Comparison of ENCODE assay signal across 15 cellular contexts in the genomic region with DNA sequence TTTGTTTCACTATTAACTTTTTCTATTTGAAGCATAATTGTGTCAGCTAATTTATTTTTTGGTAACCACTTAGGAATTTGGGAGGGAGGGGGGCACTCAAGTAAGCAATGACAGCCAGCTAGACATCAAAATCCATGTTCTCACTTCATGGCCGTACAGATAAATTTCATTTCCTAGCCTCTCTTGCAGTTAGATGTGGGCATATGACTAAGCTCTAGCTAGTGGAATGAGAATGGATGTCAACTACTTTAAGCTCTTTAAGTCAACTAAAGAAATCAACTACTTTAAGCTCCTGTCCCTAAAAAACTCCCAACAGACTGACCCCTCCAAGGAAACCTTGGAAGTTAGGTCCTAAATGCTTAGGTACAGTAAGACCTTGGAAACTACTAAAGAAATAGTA.
DNase-seq lines count a peak whose midpoint lies in the region; ATAC-seq and TF ChIP-seq lines count a peak whose summit lies in the region.
"Had no signal": no experiment of that assay in that cellular context is flagged by ENCODE, and none has a peak within 500 bp of the region (broad histone marks: within the 10 kb centered on the region; RNA-seq: fewer than 3 reads in every experiment).

No MANE protein-coding gene starts in this region.

- H3K79me2 ChIP-seq in SK-N-SH (ENCODE audit: insufficient read depth): peaks cover 6% of the 10 kb centered on the region

- intact Hi-C loops in prostate gland (cut with DNase I): no loop called here

- ATAC-seq in SK-N-SH treated with all-trans-retinoic acid at 6 μM for 48 hours (no peak), T-cell (replicated peaks in 1 of 4) (peak in 1 of 4 experiments; percentile 36), naive B cell (ENCODE audit: low read depth in 2 of 2) (no peak), GM18870 (IDR thresholded peaks at IDR 0.05; ENCODE audit: unreplicated experiment) (no peak), HG02571 (IDR thresholded peaks at IDR 0.05; ENCODE audit: unreplicated experiment) (no peak)
- ATAC-seq: left lobe of liver had no signal

- H4K20me1 ChIP-seq in SK-N-SH (ENCODE audit: insufficient read depth): no peaks in the 10 kb centered on the region

- H3K9me2 ChIP-seq in SK-N-SH: no peaks in the 10 kb centered on the region

- H3K9ac ChIP-seq in SK-N-SH: no peak overlapping the region

- 83% methylated on average over 1 of the region's 1 CpG for WGBS in SK-N-SH (ENCODE audit: low lambda C conversion rate)
- WGBS in prostate gland: 77% methylated on average over 1 of the region's 1 CpG

- H3K4me3 ChIP-seq in SK-N-SH (ENCODE audit: low read depth in 2 of 2, low read length in 1 of 2): no peak overlapping the region
- H3K4me3 ChIP-seq in CD8-positive, alpha-beta memory T cell (ENCODE audit: low read length): no peak overlapping the region
- H3K4me3 ChIP-seq in prostate gland: no peak overlapping the region
- H3K4me3 ChIP-seq: thoracic aorta had no signal

- peaks cover under 1% of the 10 kb centered on the region; the same call in 1 of the 2 replicates for H3K9me3 ChIP-seq in SK-N-SH
- H3K9me3 ChIP-seq in CD8-positive, alpha-beta memory T cell (ENCODE audit: low read length): no peaks in the 10 kb centered on the region
- no peaks in the 10 kb centered on the region for H3K9me3 ChIP-seq in prostate gland
- H3K9me3 ChIP-seq: thoracic aorta had no signal

- no peaks in the 10 kb centered on the region for H3K9me3 Mint-ChIP-seq in CD8-positive, alpha-beta memory T cell
- H3K9me3 Mint-ChIP-seq in T-cell: no peaks in the 10 kb centered on the region
- no peaks in the 10 kb centered on the region for H3K9me3 Mint-ChIP-seq in naive B cell
- H3K9me3 Mint-ChIP-seq: T-helper 1 cell treated with Interleukin-12 subunit alpha and Interleukin-12 subunit beta and Interleukin-4 antibody, amounts not matched to agents 30 μg/mL and 1 μg/mL, for 36 hours had no signal

- H3K4me1 ChIP-seq in SK-N-SH (ENCODE audit: control insufficient read depth in 1 of 2, insufficient read depth in 2 of 2, low read depth in 1 of 2, low read length in 1 of 2): peaks cover 0 to 15% of the 10 kb centered on the region in 2 experiments; a peak in 1 of 4 replicates
- H3K4me1 ChIP-seq in CD8-positive, alpha-beta memory T cell (ENCODE audit: insufficient read depth, low read length): peaks cover 20% of the 10 kb centered on the region
- H3K4me1 ChIP-seq in prostate gland (replicated peaks): no peaks in the 10 kb centered on the region

- H3K4me1 Mint-ChIP-seq in CD8-positive, alpha-beta memory T cell: peaks cover 53 to 73% (median 69%) of the 10 kb centered on the region in 3 donors
- H3K4me1 Mint-ChIP-seq in T-cell (peaks cover 34 to 62% (median 50%) of the 10 kb centered on the region in 3 donors), naive B cell (peaks cover 47 to 81% (median 63%) of the 10 kb centered on the region in 3 donors)

- H3K27ac ChIP-seq in SK-N-SH (ENCODE audit: low read depth in 2 of 2, low read length in 1 of 2) (no peak overlapping the region), prostate gland (no peak overlapping the region)
- no peak overlapping the region for H3K27ac ChIP-seq in CD8-positive, alpha-beta memory T cell (ENCODE audit: low read depth, low read length)
- H3K27ac ChIP-seq: brain microvascular endothelial cell had no signal

- no peaks in the 10 kb centered on the region for H3K27me3 Mint-ChIP-seq in CD8-positive, alpha-beta memory T cell
- H3K27me3 Mint-ChIP-seq in T-cell: no peaks in the 10 kb centered on the region
- H3K27me3 Mint-ChIP-seq in naive B cell: no peaks in the 10 kb centered on the region

- no peak for TF ChIP-seq EP300 in SK-N-SH (IDR thresholded peaks at IDR 0.05; ENCODE audit: borderline replicate concordance in 1 of 2, low read depth in 1 of 2, low read length in 1 of 2)

- H3K27ac Mint-ChIP-seq in CD8-positive, alpha-beta memory T cell: peak overlapping the region in 7 of 8 donors; percentile 32 to 91 (median 69)
- H3K27ac Mint-ChIP-seq in T-cell: peak overlapping the region; percentile 95 to 97
- H3K27ac Mint-ChIP-seq in naive B cell: peak overlapping the region; percentile 62 to 96 (median 92)

- TF ChIP-seq RAD21 in SK-N-SH (IDR thresholded peaks at IDR 0.05; ENCODE audit: low read length): no peak

- DNase-seq in SK-N-SH: no peak
- DNase-seq in CD8-positive, alpha-beta memory T cell: no peak
- no peak for DNase-seq in T-cell
- no peak for DNase-seq in naive B cell
- no peak for DNase-seq in prostate gland (ENCODE audit: low spot score)
- DNase-seq: activated effector memory CD4-positive, alpha-beta T cell treated with Interleukin-2 at 50 U/mL for 16 hours; brain microvascular endothelial cell; NCI-H1694 treated with DMSO at 0.1 percent for 48 hours; NCI-H510A treated with DMSO at 0.1 percent for 48 hours had no signal

- H3K36me3 Mint-ChIP-seq in CD8-positive, alpha-beta memory T cell: peaks cover 0 to 7% (median 4%) of the 10 kb centered on the region in 3 donors
- H3K36me3 Mint-ChIP-seq in T-cell (peaks cover 4% of the 10 kb centered on the region), naive B cell (no peaks in the 10 kb centered on the region)

- H2AFZ ChIP-seq in SK-N-SH (ENCODE audit: low read depth): no peak overlapping the region

- H3K4me3 Mint-ChIP-seq in CD8-positive, alpha-beta memory T cell: peak overlapping the region in 5 of 7 donors; percentile 33 to 73 (median 45)
- peak overlapping the region in 2 of 3 donors; percentile 7 to 54 for H3K4me3 Mint-ChIP-seq in T-cell
- H3K4me3 Mint-ChIP-seq in naive B cell: peak overlapping the region; percentile 36 to 93 (median 74)

- CTCF ChIA-PET in SK-N-SH (lab: Yijun Ruan, JAX) (no interaction called here), T-cell (lab: Charles Lee) (interaction anchor here in 1 of 2 donors (1.0 to 1.8 kb wide), 3 partner anchors 17 to 110 kb away, joined by 3 to 8 read pairs (median 4); a partner anchor contains a TSS)
- CTCF ChIA-PET in CD8-positive, alpha-beta memory T cell (lab: Charles Lee): interaction anchor here (1.0 to 2.0 kb wide), 4 partner anchors 18 to 110 kb away, joined by 3 to 6 read pairs (median 5); a partner anchor contains a TSS

- H3K36me3 ChIP-seq in SK-N-SH (replicated peaks in 1 of 2; ENCODE audit: control insufficient read depth in 1 of 2, insufficient read depth in 2 of 2, low read length in 1 of 2) (peaks cover 0 to 2% of the 10 kb centered on the region in 2 experiments), prostate gland (no peaks in the 10 kb centered on the region)
- H3K36me3 ChIP-seq in CD8-positive, alpha-beta memory T cell (ENCODE audit: insufficient read depth, low read length): no peaks in the 10 kb centered on the region
- H3K36me3 ChIP-seq: brain microvascular endothelial cell, thoracic aorta had no signal

- H3F3A ChIP-seq in SK-N-SH (replicated peaks; ENCODE audit: insufficient read depth): peaks cover 24% of the 10 kb centered on the region

- TF ChIP-seq CTCF in SK-N-SH (IDR thresholded peaks at IDR 0.05) (no peak), prostate gland (IDR thresholded peaks at IDR 0.05) (no peak)

- H3K27me3 ChIP-seq in SK-N-SH (ENCODE audit: insufficient read depth) (no peaks in the 10 kb centered on the region), prostate gland (replicated peaks; ENCODE audit: insufficient read depth) (no peaks in the 10 kb centered on the region)
- H3K27me3 ChIP-seq in CD8-positive, alpha-beta memory T cell (ENCODE audit: insufficient read depth, low read length, poor library complexity, severe bottlenecking): no peaks in the 10 kb centered on the region
- H3K27me3 ChIP-seq: brain microvascular endothelial cell had no signal

- POLR2A ChIA-PET in SK-N-SH (lab: Yijun Ruan, JAX) (no interaction called here), T-cell (lab: Charles Lee) (interaction anchor here (0.7 to 0.9 kb wide), 3 partner anchors 12 to 175 kb away, joined by 3 to 10 read pairs (median 3); no protein-coding TSS in a partner anchor)
- POLR2A ChIA-PET in CD8-positive, alpha-beta memory T cell (lab: Charles Lee): interaction anchor here (0.7 to 0.8 kb wide), 3 partner anchors 16 to 22 kb away, joined by 3 to 4 read pairs (median 3); no protein-coding TSS in a partner anchor

- TF ChIP-seq POLR2A in prostate gland (IDR thresholded peaks at IDR 0.05): no peak

- H3K4me2 ChIP-seq in SK-N-SH: no peak overlapping the region

TF ChIP-seq in SK-N-SH treated with all-trans-retinoic acid at 6 μM for 48 hours, 23 proteins besides CTCF, POLR2A, EP300 and RAD21 (continues in another document):
- TF ChIP-seq, protein P1, sequence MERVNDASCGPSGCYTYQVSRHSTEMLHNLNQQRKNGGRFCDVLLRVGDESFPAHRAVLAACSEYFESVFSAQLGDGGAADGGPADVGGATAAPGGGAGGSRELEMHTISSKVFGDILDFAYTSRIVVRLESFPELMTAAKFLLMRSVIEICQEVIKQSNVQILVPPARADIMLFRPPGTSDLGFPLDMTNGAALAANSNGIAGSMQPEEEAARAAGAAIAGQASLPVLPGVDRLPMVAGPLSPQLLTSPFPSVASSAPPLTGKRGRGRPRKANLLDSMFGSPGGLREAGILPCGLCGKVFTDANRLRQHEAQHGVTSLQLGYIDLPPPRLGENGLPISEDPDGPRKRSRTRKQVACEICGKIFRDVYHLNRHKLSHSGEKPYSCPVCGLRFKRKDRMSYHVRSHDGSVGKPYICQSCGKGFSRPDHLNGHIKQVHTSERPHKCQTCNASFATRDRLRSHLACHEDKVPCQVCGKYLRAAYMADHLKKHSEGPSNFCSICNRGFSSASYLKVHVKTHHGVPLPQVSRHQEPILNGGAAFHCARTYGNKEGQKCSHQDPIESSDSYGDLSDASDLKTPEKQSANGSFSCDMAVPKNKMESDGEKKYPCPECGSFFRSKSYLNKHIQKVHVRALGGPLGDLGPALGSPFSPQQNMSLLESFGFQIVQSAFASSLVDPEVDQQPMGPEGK (CRISPR knock-in tag; IDR thresholded peaks at IDR 0.05; ENCODE audit: borderline replicate concordance): no peak
- TF ChIP-seq ISL1 (CRISPR knock-in tag; IDR thresholded peaks at IDR 0.05): 0 out of 2 replicates have a peak, but pooled peaks have one; percentile 11

TF ChIP-seq in SK-N-SH, 30 proteins besides CTCF, POLR2A, EP300 and RAD21 (continues in another document):
- TF ChIP-seq TEAD4 (IDR thresholded peaks at IDR 0.05; ENCODE audit: borderline replicate concordance, insufficient read depth) (no peak), MXI1 (IDR thresholded peaks at IDR 0.05; ENCODE audit: low read depth, low read length) (no peak), FOXJ3 (CRISPR knock-in tag; IDR thresholded peaks at IDR 0.05) (no peak), EZH2phosphoT487 (IDR thresholded peaks at IDR 0.05; ENCODE audit: borderline replicate concordance, low read depth) (no peak), NFIC (IDR thresholded peaks at IDR 0.05; ENCODE audit: borderline replicate concordance) (no peak), JUND (IDR thresholded peaks at IDR 0.05) (no peak), NRF1 (IDR thresholded peaks at IDR 0.05; ENCODE audit: low read depth, low read length) (no peak)
